Comparison of ENCODE assay signal across 22 cellular contexts in the genomic region with DNA sequence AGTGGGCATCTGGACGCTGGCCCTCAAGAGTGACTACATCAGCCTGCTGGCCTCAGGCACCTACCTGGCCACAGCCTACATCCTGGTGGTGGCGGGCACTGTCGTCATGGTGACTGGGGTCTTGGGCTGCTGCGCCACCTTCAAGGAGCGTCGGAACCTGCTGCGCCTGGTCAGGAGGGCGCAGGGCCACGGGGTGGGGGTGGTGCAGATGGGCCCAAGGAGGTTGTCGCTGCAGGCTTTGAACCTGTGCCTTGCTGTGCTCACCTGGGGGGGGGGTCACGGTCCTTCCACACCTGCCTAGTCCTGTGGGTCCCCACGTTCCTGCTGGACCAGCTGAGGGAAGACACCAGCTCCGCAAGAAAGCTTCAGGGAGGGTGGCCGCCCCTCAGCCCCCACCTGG. TPM values are rescaled to one million over a fixed set of nuclear protein-coding genes. Genes with fewer than 3 reads are reported as not detected.
A peak's percentile ranks its signal among the peaks of the same experiment; 100 is the strongest.
DNase-seq lines count a peak whose midpoint lies in the region; ATAC-seq and TF ChIP-seq lines count a peak whose summit lies in the region.
"Had no signal": no experiment of that assay in that cellular context is flagged by ENCODE, and none has a peak within 500 bp of the region (broad histone marks: within the 10 kb centered on the region; RNA-seq: fewer than 3 reads in every experiment).

No MANE protein-coding gene starts in this region.

- H3K36me3 ChIP-seq in breast epithelium (no peaks in the 10 kb centered on the region), skeletal muscle tissue (ENCODE audit: control insufficient read depth in 3 of 3, insufficient read depth in 3 of 3, low read length in 3 of 3) (peaks cover 42 to 46% (median 46%) of the 10 kb centered on the region in 3 donors)

- H3K4me1 ChIP-seq in breast epithelium (peaks cover 14 to 23% of the 10 kb centered on the region in 2 donors), skeletal muscle tissue (ENCODE audit: control insufficient read depth in 3 of 3, insufficient read depth in 3 of 3, low read length in 3 of 3) (peaks cover 42 to 79% (median 56%) of the 10 kb centered on the region in 3 donors)

- POLR2A ChIA-PET in MCF 10A (lab: Yijun Ruan, JAX) = interaction anchor here (0.6 to 11.4 kb wide), 5 partner anchors 7 to 1678 kb away, joined by 3 to 274 read pairs (median 3); partner anchors contain the start of gene PNPLA2

- H3K27ac ChIP-seq in breast epithelium = peak overlapping the region; percentile 73 to 93
- H3K27ac ChIP-seq in skeletal muscle tissue (ENCODE audit: low read depth, low read length) = peak overlapping the region; percentile 36

- H3K4me3 ChIP-seq in breast epithelium = no peak overlapping the region
- H3K4me3 ChIP-seq in skeletal muscle tissue (ENCODE audit: low read length in 3 of 3) = no peak overlapping the region
- H3K4me3 ChIP-seq: esophagus squamous epithelium, HAP-1, smooth muscle cell had no signal

- H3K4me3 Mint-ChIP-seq in MCF 10A (ENCODE audit: unreplicated experiment) = no peak overlapping the region
- H3K4me3 Mint-ChIP-seq in activated T-helper 17 cell treated with anti-CD3 and anti-CD28 coated beads, Interleukin-2, amount 50 U/mL, for 72 hours = no peak overlapping the region
- H3K4me3 Mint-ChIP-seq: activated CD8-positive, alpha-beta T cell treated with anti-CD3 and anti-CD28 coated beads, Interleukin-2, amount 10 ng/mL, durations not matched to agents 7 days and 5 days; activated naive CD4-positive, alpha-beta T cell treated with anti-CD3 and anti-CD28 coated beads for 36 hours; activated T-cell treated with anti-CD3 and anti-CD28 coated beads, Interleukin-2, amount 50 U/mL, for 24 hours; nephron progenitor cell had no signal

- H3K27ac Mint-ChIP-seq in MCF 10A (ENCODE audit: low read depth, unreplicated experiment) = no peak overlapping the region
- no peak overlapping the region for H3K27ac Mint-ChIP-seq in activated T-helper 17 cell treated with anti-CD3 and anti-CD28 coated beads, Interleukin-2, amount 50 U/mL, for 72 hours
- H3K27ac Mint-ChIP-seq: activated CD8-positive, alpha-beta T cell treated with anti-CD3 and anti-CD28 coated beads, Interleukin-2, amount 10 ng/mL, durations not matched to agents 7 days and 5 days; activated naive CD4-positive, alpha-beta T cell treated with anti-CD3 and anti-CD28 coated beads for 36 hours; activated T-cell treated with anti-CD3 and anti-CD28 coated beads, Interleukin-2, amount 50 U/mL, for 24 hours; nephron progenitor cell; progenitor cell of endocrine pancreas had no signal

- BruUV-seq in MCF 10A (replicated peaks; lab: Mats Ljungman, UMichigan) = no TSS peak

- no peak for DNase-seq in breast epithelium (ENCODE audit: low spot score in 2 of 2)
- DNase-seq in MCF 10A (ENCODE audit: unreplicated experiment) = no peak
- DNase-seq: 8988T; activated CD8-positive, alpha-beta T cell treated with anti-CD3 and anti-CD28 coated beads, Interleukin-2, amount 10 ng/mL, durations not matched to agents 7 days and 5 days; activated naive CD4-positive, alpha-beta T cell treated with anti-CD3 and anti-CD28 coated beads for 36 hours; activated T-cell treated with anti-CD3 and anti-CD28 coated beads, Interleukin-2, amount 50 U/mL, for 24 hours; BE2C; Caco-2; cerebellar nuclear complex; effector CD4-positive, alpha-beta T cell; esophagus squamous epithelium; midbrain; NCI-H1105; NCI-H2081 treated with DMSO at 0.1 percent for 48 hours; NCI-H446 treated with DMSO at 0.1 percent for 48 hours; nephron progenitor cell; stimulated activated CD4-positive, alpha-beta T cell treated with anti-CD3 and anti-CD28 coated beads, Interleukin-4, amount 100 ng/mL, for 4 hours had no signal

- H3K9me3 ChIP-seq in breast epithelium = no peaks in the 10 kb centered on the region
- H3K9me3 ChIP-seq in skeletal muscle tissue (ENCODE audit: control insufficient read depth in 3 of 3, low read length in 3 of 3) = no peaks in the 10 kb centered on the region
- H3K9me3 ChIP-seq: BE2C, Caco-2, esophagus squamous epithelium, HAP-1 had no signal

- intact Hi-C loops in breast epithelium (cut with DNase I; ENCODE audit: low total_unique reads) (no loop called here), MCF 10A (cut with micrococcal nuclease) (no loop called here)

- peak overlapping the region in 1 of 3 donors; percentile 16 for H3K9ac ChIP-seq in skeletal muscle tissue (ENCODE audit: low read depth in 1 of 3, low read length in 3 of 3)

- peaks cover 33% of the 10 kb centered on the region for H3K4me1 Mint-ChIP-seq in MCF 10A (ENCODE audit: insufficient read depth, unreplicated experiment)
- H3K4me1 Mint-ChIP-seq in activated T-helper 17 cell treated with anti-CD3 and anti-CD28 coated beads, Interleukin-2, amount 50 U/mL, for 72 hours = peaks cover 11% of the 10 kb centered on the region

- TF ChIP-seq POLR2A in breast epithelium (IDR thresholded peaks at IDR 0.05) = no peak

- H3K27me3 ChIP-seq in breast epithelium (no peaks in the 10 kb centered on the region), skeletal muscle tissue (ENCODE audit: control insufficient read depth in 3 of 3, insufficient read depth in 3 of 3, low read length in 3 of 3) (peaks cover 0 to 8% (median 0%) of the 10 kb centered on the region in 3 donors)

- H3K36me3 Mint-ChIP-seq in MCF 10A (ENCODE audit: insufficient read depth, unreplicated experiment) = peaks cover 77% of the 10 kb centered on the region
- H3K36me3 Mint-ChIP-seq in activated T-helper 17 cell treated with anti-CD3 and anti-CD28 coated beads, Interleukin-2, amount 50 U/mL, for 72 hours (ENCODE audit: low read depth) = peaks cover 18% of the 10 kb centered on the region

- no peaks in the 10 kb centered on the region for H3K9me3 Mint-ChIP-seq in MCF 10A (ENCODE audit: unreplicated experiment)
- no peaks in the 10 kb centered on the region for H3K9me3 Mint-ChIP-seq in activated T-helper 17 cell treated with anti-CD3 and anti-CD28 coated beads, Interleukin-2, amount 50 U/mL, for 72 hours
- H3K9me3 Mint-ChIP-seq: activated naive CD4-positive, alpha-beta T cell treated with anti-CD3 and anti-CD28 coated beads for 36 hours; activated T-cell treated with anti-CD3 and anti-CD28 coated beads, Interleukin-2, amount 50 U/mL, for 24 hours; nephron progenitor cell had no signal

- CTCF ChIA-PET in MCF 10A (lab: Yijun Ruan, JAX) = no interaction called here

- no peaks in the 10 kb centered on the region for H3K27me3 Mint-ChIP-seq in MCF 10A (ENCODE audit: insufficient read depth, unreplicated experiment)
- H3K27me3 Mint-ChIP-seq in activated T-helper 17 cell treated with anti-CD3 and anti-CD28 coated beads, Interleukin-2, amount 50 U/mL, for 72 hours = peaks cover 3% of the 10 kb centered on the region

- TF ChIP-seq CTCF in breast epithelium (IDR thresholded peaks at IDR 0.05) (no peak), MCF 10A (IDR thresholded peaks at IDR 0.05; ENCODE audit: unreplicated experiment) (no peak)

- ATAC-seq in activated T-helper 17 cell treated with anti-CD3 and anti-CD28 coated beads, Interleukin-2, amount 50 U/mL, for 72 hours (replicated peaks) = no peak
- ATAC-seq: activated CD8-positive, alpha-beta T cell treated with anti-CD3 and anti-CD28 coated beads, Interleukin-2, amount 10 ng/mL, durations not matched to agents 7 days and 5 days had no signal

RNA-seq across cellular contexts. Expression of gene CD151, which starts 3.5 kb away (rescaled TPM):
- total RNA-seq in breast epithelium (100 to 1,000 TPM; 209 to 847 (median 343) TPM), MCF 10A (2022) (404 and 412 TPM in 2 replicates), skeletal muscle tissue (94.5 TPM)
- total RNA-seq in activated T-helper 17 cell treated with anti-CD3 and anti-CD28 coated beads, Interleukin-2, amount 50 U/mL, for 72 hours = 10 to 100 TPM; 61.5 to 74.6 TPM

RNA-seq across cellular contexts. Expression of gene POLR2L, which starts 6.1 kb away (rescaled TPM):
- 100 to 1,000 TPM in 1 of 3 donors, 10 to 100 TPM in 2; 51.8 to 126 (median 96.7) TPM for total RNA-seq in breast epithelium
- total RNA-seq in MCF 10A (2022) = 96.9 and 118 TPM in 2 replicates
- 46.4 TPM for total RNA-seq in skeletal muscle tissue
- total RNA-seq in activated T-helper 17 cell treated with anti-CD3 and anti-CD28 coated beads, Interleukin-2, amount 50 U/mL, for 72 hours = 100 to 1,000 TPM in 1 of 2 donors, 10 to 100 TPM in 1; 41.2 to 106 TPM

RNA-seq across cellular contexts. Expression of gene TSPAN4, which starts 6.4 kb away (rescaled TPM):
- total RNA-seq in breast epithelium (100 to 1,000 TPM in 2 of 3 donors, 10 to 100 TPM in 1; 72.4 to 217 (median 107) TPM), MCF 10A (2022) (118 and 148 TPM in 2 replicates), skeletal muscle tissue (42.3 TPM)
- total RNA-seq in activated T-helper 17 cell treated with anti-CD3 and anti-CD28 coated beads, Interleukin-2, amount 50 U/mL, for 72 hours = 10 to 100 TPM in 1 of 2 donors, 1 to 10 TPM in 1; 6.0 to 11.2 TPM

RNA-seq across cellular contexts. Expression of gene CRACR2B, which starts 8.6 kb away (rescaled TPM):
- total RNA-seq in breast epithelium (100 to 1,000 TPM in 1 of 3 donors, 10 to 100 TPM in 2; 14.7 to 152 (median 86.2) TPM), MCF 10A (2022) (1.2 and 1.9 TPM in 2 replicates), skeletal muscle tissue (5.7 TPM)
- total RNA-seq in activated T-helper 17 cell treated with anti-CD3 and anti-CD28 coated beads, Interleukin-2, amount 50 U/mL, for 72 hours = 1 to 10 TPM; 1.4 to 1.9 TPM

RNA-seq across cellular contexts. Expression of gene PNPLA2, which starts 17.6 kb away (rescaled TPM):
- total RNA-seq in breast epithelium (100 to 1,000 TPM; 103 to 266 (median 109) TPM), MCF 10A (2022) (100 and 112 TPM in 2 replicates), skeletal muscle tissue (13.6 TPM)
- total RNA-seq in activated T-helper 17 cell treated with anti-CD3 and anti-CD28 coated beads, Interleukin-2, amount 50 U/mL, for 72 hours = 10 to 100 TPM; 36.8 to 39.3 TPM
